Comparison of ENCODE assay signal across 24 cellular contexts in the genomic region with DNA sequence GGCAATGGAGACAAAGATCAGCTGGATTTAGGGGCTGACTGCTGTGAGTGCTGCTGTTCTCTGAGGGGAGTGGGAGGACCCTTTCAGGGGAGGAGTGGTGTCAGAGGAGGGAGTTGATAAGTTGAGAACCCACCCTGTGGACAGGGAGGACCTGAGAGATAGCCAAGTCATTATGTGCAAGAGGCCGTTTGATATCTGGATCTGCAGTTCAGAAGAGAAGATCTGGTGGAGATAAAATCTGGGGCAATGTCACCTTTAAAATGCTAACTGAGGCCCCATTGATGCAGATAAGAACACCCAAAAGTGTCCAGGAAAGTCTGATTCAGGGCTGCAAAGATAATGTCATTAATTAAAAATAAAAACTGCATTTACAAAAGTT.
"Had no signal": no experiment of that assay in that cellular context is flagged by ENCODE, and none has a peak within 500 bp of the region (broad histone marks: within the 10 kb centered on the region; RNA-seq: fewer than 3 reads in every experiment).

No MANE protein-coding gene starts in this region.

- H3K27ac Mint-ChIP-seq: activated CD4-positive, alpha-beta T cell treated with anti-CD3 and anti-CD28 coated beads, Interleukin-2, amount 10 ng/mL, durations not matched to agents 7 days and 5 days; activated CD8-positive, alpha-beta memory T cell treated with anti-CD3 and anti-CD28 coated beads, Interleukin-2, amount 10 ng/mL, durations not matched to agents 7 days and 5 days; activated CD8-positive, alpha-beta T cell treated with anti-CD3 and anti-CD28 coated beads for 36 hours; dendritic cell treated with granulocyte-macrophage colony-stimulating factor and Interleukin-4, amounts not matched to agents 40 ng/mL and 50 ng/mL, for 4 days; immature natural killer cell; naive thymus-derived CD8-positive, alpha-beta T cell had no signal

- H3K9me3 Mint-ChIP-seq: activated CD4-positive, alpha-beta T cell treated with anti-CD3 and anti-CD28 coated beads, Interleukin-2, amount 10 ng/mL, durations not matched to agents 7 days and 5 days; activated CD8-positive, alpha-beta T cell treated with anti-CD3 and anti-CD28 coated beads for 36 hours; dendritic cell treated with granulocyte-macrophage colony-stimulating factor and Interleukin-4, amounts not matched to agents 40 ng/mL and 50 ng/mL, for 4 days; naive thymus-derived CD8-positive, alpha-beta T cell had no signal

- H3K36me3 Mint-ChIP-seq: activated CD8-positive, alpha-beta memory T cell treated with anti-CD3 and anti-CD28 coated beads, Interleukin-2, amount 10 ng/mL, durations not matched to agents 7 days and 5 days; immature natural killer cell; naive thymus-derived CD8-positive, alpha-beta T cell had no signal

- DNase-seq: activated CD4-positive, alpha-beta T cell treated with anti-CD3 and anti-CD28 coated beads, Interleukin-2, amount 10 ng/mL, durations not matched to agents 7 days and 5 days; activated CD4-positive, CD25-positive, alpha-beta regulatory T cell treated with anti-CD3 and anti-CD28 coated beads, Interleukin-2, amount 50 U/mL, for 72 hours; activated CD8-positive, alpha-beta memory T cell treated with anti-CD3 and anti-CD28 coated beads, Interleukin-2, amount 10 ng/mL, durations not matched to agents 7 days and 5 days; activated CD8-positive, alpha-beta T cell treated with anti-CD3 and anti-CD28 coated beads for 36 hours; activated gamma-delta T cell; activated naive CD4-positive, alpha-beta T cell treated with anti-CD3 and anti-CD28 coated beads, Interleukin-2, amount 50 U/mL, for 16 hours; activated T-cell treated with anti-CD3 and anti-CD28 coated beads for 4 hours; aorta; brain microvascular endothelial cell; caudate nucleus; effector CD4-positive, alpha-beta T cell; foreskin keratinocyte; immature natural killer cell; lower lobe of right lung; naive thymus-derived CD8-positive, alpha-beta T cell; retina; stimulated activated CD4-positive, alpha-beta T cell treated with anti-CD3 and anti-CD28 coated beads, Interleukin-15, amount 100 ng/mL, for 24 hours; stimulated activated naive CD4-positive, alpha-beta T cell; substantia nigra; T1000; thyroid gland had no signal

- H3K4me1 Mint-ChIP-seq: activated CD4-positive, alpha-beta T cell treated with anti-CD3 and anti-CD28 coated beads, Interleukin-2, amount 10 ng/mL, durations not matched to agents 7 days and 5 days; activated CD8-positive, alpha-beta memory T cell treated with anti-CD3 and anti-CD28 coated beads, Interleukin-2, amount 10 ng/mL, durations not matched to agents 7 days and 5 days; immature natural killer cell had no signal

- H3K4me3 Mint-ChIP-seq: activated CD4-positive, alpha-beta T cell treated with anti-CD3 and anti-CD28 coated beads, Interleukin-2, amount 10 ng/mL, durations not matched to agents 7 days and 5 days; activated CD8-positive, alpha-beta memory T cell treated with anti-CD3 and anti-CD28 coated beads, Interleukin-2, amount 10 ng/mL, durations not matched to agents 7 days and 5 days; activated CD8-positive, alpha-beta T cell treated with anti-CD3 and anti-CD28 coated beads for 36 hours; dendritic cell treated with granulocyte-macrophage colony-stimulating factor and Interleukin-4, amounts not matched to agents 40 ng/mL and 50 ng/mL, for 4 days; immature natural killer cell; naive thymus-derived CD8-positive, alpha-beta T cell had no signal

- ATAC-seq: activated CD8-positive, alpha-beta memory T cell treated with anti-CD3 and anti-CD28 coated beads, Interleukin-2, amount 10 ng/mL, durations not matched to agents 7 days and 5 days; foreskin keratinocyte; left lobe of liver; lower lobe of right lung; naive thymus-derived CD8-positive, alpha-beta T cell had no signal

- H3K27me3 Mint-ChIP-seq: progenitor cell of endocrine pancreas had no signal
